2 cellular contexts compared by ENCODE assay signal in the genomic region with DNA sequence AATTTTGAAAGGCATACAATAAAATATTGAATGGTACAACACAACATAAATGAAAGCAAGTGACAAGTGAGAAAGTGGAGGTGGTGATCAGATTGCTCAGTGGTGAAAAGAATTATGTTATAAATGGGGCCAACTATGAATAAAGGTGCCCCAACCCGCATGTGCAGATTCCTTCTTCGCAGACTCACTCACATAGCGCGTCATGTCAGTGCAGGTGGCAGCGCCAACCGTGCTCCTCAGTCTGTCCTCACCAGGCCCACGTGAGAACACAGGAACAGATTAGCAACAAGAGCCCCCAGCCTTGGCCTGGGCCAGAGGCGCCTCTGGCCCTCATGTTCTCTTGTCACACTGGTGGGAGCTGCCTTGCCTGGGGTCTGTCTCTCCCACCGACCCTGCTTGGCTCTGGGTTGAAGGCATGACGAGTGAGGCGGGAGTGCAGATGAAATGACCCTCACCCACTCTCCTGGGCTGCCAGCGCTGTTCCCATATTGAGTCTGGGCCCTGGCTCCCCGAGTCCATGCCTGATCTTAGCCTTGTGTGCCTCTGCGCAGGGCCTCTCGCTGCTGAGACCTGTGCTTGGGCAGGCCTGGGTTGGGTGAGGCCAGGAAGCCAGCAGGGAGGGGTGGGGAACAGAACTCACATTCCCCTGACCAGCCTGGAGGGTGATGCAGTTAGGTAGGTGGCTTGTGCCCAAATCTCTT.
TF ChIP-seq lines count a peak whose summit lies in the region.

No MANE protein-coding gene starts in this region.

TF ChIP-seq in GM12891, 5 proteins besides CTCF, POLR2A, EP300 and RAD21:
- TF ChIP-seq POLR2AphosphoS5 (IDR thresholded peaks at IDR 0.05; ENCODE audit: low read depth, low read length): peak; percentile 18; the same call in 1 of the 2 replicates
- TF ChIP-seq PAX5 (IDR thresholded peaks at IDR 0.05; ENCODE audit: insufficient read depth, low read length, severe bottlenecking): no peak
- TF ChIP-seq POU2F2 (IDR thresholded peaks at IDR 0.05; ENCODE audit: low read depth, low read length): no peak
- TF ChIP-seq TAF1 (IDR thresholded peaks at IDR 0.05; ENCODE audit: low read depth, low read length): no peak
- TF ChIP-seq SPI1 (IDR thresholded peaks at IDR 0.05; ENCODE audit: low read depth, low read length): no peak
TF ChIP-seq in GM12891: peak in this region for 1.

TF ChIP-seq in GM12878, 131 proteins besides CTCF, POLR2A, EP300 and RAD21:
- no peak for TF ChIP-seq E2F4 (IDR thresholded peaks at IDR 0.05; ENCODE audit: low read depth, low read length)
- TF ChIP-seq, protein P1, sequence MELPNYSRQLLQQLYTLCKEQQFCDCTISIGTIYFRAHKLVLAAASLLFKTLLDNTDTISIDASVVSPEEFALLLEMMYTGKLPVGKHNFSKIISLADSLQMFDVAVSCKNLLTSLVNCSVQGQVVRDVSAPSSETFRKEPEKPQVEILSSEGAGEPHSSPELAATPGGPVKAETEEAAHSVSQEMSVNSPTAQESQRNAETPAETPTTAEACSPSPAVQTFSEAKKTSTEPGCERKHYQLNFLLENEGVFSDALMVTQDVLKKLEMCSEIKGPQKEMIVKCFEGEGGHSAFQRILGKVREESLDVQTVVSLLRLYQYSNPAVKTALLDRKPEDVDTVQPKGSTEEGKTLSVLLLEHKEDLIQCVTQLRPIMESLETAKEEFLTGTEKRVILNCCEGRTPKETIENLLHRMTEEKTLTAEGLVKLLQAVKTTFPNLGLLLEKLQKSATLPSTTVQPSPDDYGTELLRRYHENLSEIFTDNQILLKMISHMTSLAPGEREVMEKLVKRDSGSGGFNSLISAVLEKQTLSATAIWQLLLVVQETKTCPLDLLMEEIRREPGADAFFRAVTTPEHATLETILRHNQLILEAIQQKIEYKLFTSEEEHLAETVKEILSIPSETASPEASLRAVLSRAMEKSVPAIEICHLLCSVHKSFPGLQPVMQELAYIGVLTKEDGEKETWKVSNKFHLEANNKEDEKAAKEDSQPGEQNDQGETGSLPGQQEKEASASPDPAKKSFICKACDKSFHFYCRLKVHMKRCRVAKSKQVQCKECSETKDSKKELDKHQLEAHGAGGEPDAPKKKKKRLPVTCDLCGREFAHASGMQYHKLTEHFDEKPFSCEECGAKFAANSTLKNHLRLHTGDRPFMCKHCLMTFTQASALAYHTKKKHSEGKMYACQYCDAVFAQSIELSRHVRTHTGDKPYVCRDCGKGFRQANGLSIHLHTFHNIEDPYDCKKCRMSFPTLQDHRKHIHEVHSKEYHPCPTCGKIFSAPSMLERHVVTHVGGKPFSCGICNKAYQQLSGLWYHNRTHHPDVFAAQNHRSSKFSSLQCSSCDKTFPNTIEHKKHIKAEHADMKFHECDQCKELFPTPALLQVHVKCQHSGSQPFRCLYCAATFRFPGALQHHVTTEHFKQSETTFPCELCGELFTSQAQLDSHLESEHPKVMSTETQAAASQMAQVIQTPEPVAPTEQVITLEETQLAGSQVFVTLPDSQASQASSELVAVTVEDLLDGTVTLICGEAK (IDR thresholded peaks at IDR 0.05; ENCODE audit: borderline replicate concordance): no peak
